8 cellular contexts compared by ENCODE assay signal in genomic region chr5:134846641-134846960, GRCh38. TPM values are rescaled to one million over a fixed set of nuclear protein-coding genes. Genes with fewer than 3 reads are reported as not detected.
A peak's percentile ranks its signal among the peaks of the same experiment; 100 is the strongest.
DNase-seq lines count a peak whose midpoint lies in the region; ATAC-seq and TF ChIP-seq lines count a peak whose summit lies in the region.

No MANE protein-coding gene starts in this region.

- H3K27ac Mint-ChIP-seq in WTC11: peak overlapping the region; percentile 45; the same call in 1 of the 2 replicates

- H3K9me3 Mint-ChIP-seq in WTC11: no peaks in the 10 kb centered on the region

- no peak for TF ChIP-seq CTCF in DOHH2 (IDR thresholded peaks at IDR 0.05; ENCODE audit: low read depth, low read length, poor library complexity, severe bottlenecking)
- TF ChIP-seq CTCF in WTC11 (IDR thresholded peaks at IDR 0.05): no peak
- TF ChIP-seq CTCF in neutrophil (IDR thresholded peaks at IDR 0.05): no peak

- H3K4me1 Mint-ChIP-seq in WTC11: peaks cover 14% of the 10 kb centered on the region

- peak overlapping the region; percentile 82 for H3K4me2 ChIP-seq in DOHH2 (ENCODE audit: low read length)

- ATAC-seq in HG03064 (IDR thresholded peaks at IDR 0.05; ENCODE audit: low read depth, unreplicated experiment) (peak; percentile 7), WTC11 (no peak), esophagus mucosa (peak; percentile 3), GM19455 (IDR thresholded peaks at IDR 0.05; ENCODE audit: unreplicated experiment) (no peak), HG03342 (IDR thresholded peaks at IDR 0.05; ENCODE audit: unreplicated experiment) (no peak)

- H3K4me3 ChIP-seq in DOHH2 (ENCODE audit: low read length): peak overlapping the region; percentile 91
- H3K4me3 ChIP-seq in neutrophil (ENCODE audit: low read depth in 1 of 2, low read length in 1 of 2): peak overlapping the region; percentile 76 to 87

- H3K9me3 ChIP-seq in DOHH2 (ENCODE audit: control insufficient read depth, insufficient read depth, low read length) (no peaks in the 10 kb centered on the region), neutrophil (no peaks in the 10 kb centered on the region)

- H3K36me3 Mint-ChIP-seq in WTC11: peaks cover 10% of the 10 kb centered on the region

- H3K27me3 ChIP-seq in DOHH2 (ENCODE audit: control insufficient read depth, low read length) (no peaks in the 10 kb centered on the region), neutrophil (no peaks in the 10 kb centered on the region)

- H3K4me3 Mint-ChIP-seq in WTC11: peak overlapping the region; percentile 87

- H3K79me2 ChIP-seq in DOHH2 (ENCODE audit: control insufficient read depth, low read length): peaks cover 61% of the 10 kb centered on the region

- H3K27me3 Mint-ChIP-seq in WTC11 (ENCODE audit: low read depth): no peaks in the 10 kb centered on the region

- CTCF ChIA-PET in WTC11 (lab: Charles Lee): interaction anchor here (0.6 kb wide), 1 partner anchor 60 kb away, joined by 7 read pairs; no protein-coding TSS in a partner anchor

- peaks cover 22% of the 10 kb centered on the region for H3K4me1 ChIP-seq in DOHH2 (ENCODE audit: control insufficient read depth, low read length)
- peaks cover 16 to 18% of the 10 kb centered on the region in 2 experiments for H3K4me1 ChIP-seq in neutrophil (ENCODE audit: control insufficient read depth in 1 of 2, insufficient read depth in 1 of 2, low read depth in 1 of 2, low read length in 1 of 2)

- POLR2A ChIA-PET in WTC11 (lab: Charles Lee): no interaction called here

- no peak for DNase-seq in WTC11 (ENCODE audit: low spot score)
- no peak for DNase-seq in hepatic stellate cell (ENCODE audit: low spot score)

- H4K20me1 ChIP-seq in DOHH2 (ENCODE audit: control insufficient read depth, insufficient read depth, low read depth, low read length): peaks cover 2% of the 10 kb centered on the region; the same call in 1 of the 2 replicates

- H3K9me2 ChIP-seq in DOHH2 (replicated peaks; ENCODE audit: control insufficient read depth, low read length): no peaks in the 10 kb centered on the region

- H3K36me3 ChIP-seq in DOHH2 (ENCODE audit: control insufficient read depth, low read length) (peaks cover 52% of the 10 kb centered on the region), neutrophil (no peaks in the 10 kb centered on the region)

- H3K27ac ChIP-seq in DOHH2 (ENCODE audit: low read depth, low read length): peak overlapping the region; percentile 86
- H3K27ac ChIP-seq in neutrophil: peak overlapping the region; percentile 92

- peaks cover 11% of the 10 kb centered on the region; the same call in 1 of the 2 replicates for H3F3A ChIP-seq in DOHH2 (ENCODE audit: control insufficient read depth, insufficient read depth)

TF ChIP-seq in WTC11, 78 proteins besides CTCF, POLR2A, EP300 and RAD21:
- TF ChIP-seq JUN (CRISPR knock-in tag; IDR thresholded peaks at IDR 0.05) (no peak), ETV6 (CRISPR knock-in tag; IDR thresholded peaks at IDR 0.05) (no peak), RELA (CRISPR knock-in tag; IDR thresholded peaks at IDR 0.05; ENCODE audit: borderline replicate concordance) (no peak), ZSCAN18 (CRISPR knock-in tag; IDR thresholded peaks at IDR 0.05) (no peak), TEAD1 (CRISPR knock-in tag; IDR thresholded peaks at IDR 0.05) (no peak), E2F4 (CRISPR knock-in tag; IDR thresholded peaks at IDR 0.05; ENCODE audit: borderline replicate concordance, low read depth) (no peak), ZBTB21 (CRISPR knock-in tag; IDR thresholded peaks at IDR 0.05; ENCODE audit: borderline replicate concordance) (no peak), CBFB (CRISPR knock-in tag; IDR thresholded peaks at IDR 0.05; ENCODE audit: low read depth) (no peak), ZNF317 (CRISPR knock-in tag; IDR thresholded peaks at IDR 0.05; ENCODE audit: borderline replicate concordance, low read depth) (no peak), USF2 (CRISPR knock-in tag; IDR thresholded peaks at IDR 0.05) (no peak), FOXP1 (CRISPR knock-in tag; IDR thresholded peaks at IDR 0.05; ENCODE audit: borderline replicate concordance) (no peak), ZNF121 (CRISPR knock-in tag; IDR thresholded peaks at IDR 0.05) (no peak), ATF1 (CRISPR knock-in tag; IDR thresholded peaks at IDR 0.05) (no peak), HMGA2 (CRISPR knock-in tag; IDR thresholded peaks at IDR 0.05) (no peak), JAZF1 (CRISPR knock-in tag; IDR thresholded peaks at IDR 0.05) (no peak), AFF4 (CRISPR knock-in tag; IDR thresholded peaks at IDR 0.05; ENCODE audit: borderline replicate concordance) (no peak), NFYB (CRISPR knock-in tag; conservative IDR thresholded peaks at IDR 0.05; ENCODE audit: low read depth) (no peak)

RNA-seq across cellular contexts. Expression of gene C5orf24, which starts 0.8 kb away (rescaled TPM):
- 15.7 to 21.2 TPM (median 20.6 TPM) in 3 replicates for total RNA-seq in WTC11 (2021)
- total RNA-seq in esophagus mucosa: 21.0 TPM

RNA-seq across cellular contexts. Expression of gene TXNDC15, which starts 27.6 kb away (rescaled TPM):
- total RNA-seq in WTC11 (2021): 26.1 to 28.7 TPM (median 26.1 TPM) in 3 replicates
- 16.7 TPM for total RNA-seq in esophagus mucosa

RNA-seq across cellular contexts. Expression of gene PCBD2, which starts 58.3 kb away (rescaled TPM):
- total RNA-seq in WTC11 (2021) (9.9 to 12.8 TPM (median 9.9 TPM) in 3 replicates), esophagus mucosa (16.1 TPM)

Comparison
In these comparisons a context has a peak if more than half of its experiments do, and no peak if none do; other contexts are left out.
1. ATAC-seq: peak in HG03064 (single experiment) and esophagus mucosa (single experiment); none in WTC11 (single experiment), GM19455 (single experiment) and HG03342 (single experiment).